Comparison of ENCODE assay signal across 10 cellular contexts in genomic region chr13:48853381-48854102, GRCh38.
A peak's percentile ranks its signal among the peaks of the same experiment; 100 is the strongest.
DNase-seq lines count a peak whose midpoint lies in the region; ATAC-seq and TF ChIP-seq lines count a peak whose summit lies in the region.
"Had no signal": no experiment of that assay in that cellular context is flagged by ENCODE, and none has a peak within 500 bp of the region (broad histone marks: within the 10 kb centered on the region; RNA-seq: fewer than 3 reads in every experiment).

No MANE protein-coding gene starts in this region.

- peak; percentile 20 to 54 for DNase-seq in activated CD4-positive, alpha-beta T cell treated with anti-CD3 and anti-CD28 coated beads, Interleukin-2, amount 50 U/mL, for 48 hours
- DNase-seq in activated CD4-positive, alpha-beta T cell treated with anti-CD3 and anti-CD28 coated beads, Interleukin-2, amount 50 U/mL, for 1 hour: no peak
- peak; percentile 47 for DNase-seq in activated T-cell treated with anti-CD3 and anti-CD28 coated beads, Interleukin-2, amount 50 U/mL, for 24 hours
- peak; percentile 50 for DNase-seq in fibroblast of pulmonary artery (ENCODE audit: low read depth)
- DNase-seq in stimulated activated CD8-positive, alpha-beta memory T cell treated with anti-CD3 and anti-CD28 coated beads, Interleukin-2, amount 100 ng/mL, for 48 hours (ENCODE audit: low read depth in 2 of 2): peak; percentile 7 to 18
- DNase-seq: NCI-H226, Right ventricle myocardium superior had no signal

- no peak overlapping the region for H3K4me3 ChIP-seq in fibroblast of pulmonary artery (replicated peaks; ENCODE audit: low read depth, low read length)

- ATAC-seq in GM18511 (IDR thresholded peaks at IDR 0.05; ENCODE audit: unreplicated experiment) (no peak), GM19397 (IDR thresholded peaks at IDR 0.05; ENCODE audit: unreplicated experiment) (no peak), HG02973 (IDR thresholded peaks at IDR 0.05; ENCODE audit: unreplicated experiment) (no peak)

- no peak overlapping the region for H3K4me3 Mint-ChIP-seq in activated T-cell treated with anti-CD3 and anti-CD28 coated beads, Interleukin-2, amount 50 U/mL, for 24 hours

- no peak for TF ChIP-seq CTCF in fibroblast of pulmonary artery (IDR thresholded peaks at IDR 0.05; ENCODE audit: low read length, missing control alignments)

- H3K9me3 Mint-ChIP-seq in activated T-cell treated with anti-CD3 and anti-CD28 coated beads, Interleukin-2, amount 50 U/mL, for 24 hours: no peaks in the 10 kb centered on the region

- peak overlapping the region; percentile 82 for H3K27ac Mint-ChIP-seq in activated T-cell treated with anti-CD3 and anti-CD28 coated beads, Interleukin-2, amount 50 U/mL, for 24 hours

- H3K27me3 Mint-ChIP-seq in activated T-cell treated with anti-CD3 and anti-CD28 coated beads, Interleukin-2, amount 50 U/mL, for 24 hours: peaks cover 12% of the 10 kb centered on the region

- peaks cover 48% of the 10 kb centered on the region for H3K4me1 Mint-ChIP-seq in activated T-cell treated with anti-CD3 and anti-CD28 coated beads, Interleukin-2, amount 50 U/mL, for 24 hours (ENCODE audit: low read depth)

- no peaks in the 10 kb centered on the region for H3K36me3 Mint-ChIP-seq in activated T-cell treated with anti-CD3 and anti-CD28 coated beads, Interleukin-2, amount 50 U/mL, for 24 hours (ENCODE audit: low read depth)
